ENCODE assay signal across 26 cellular contexts in genomic region chr3:118974356-118975097, GRCh38.
DNase-seq lines count a peak whose midpoint lies in the region; ATAC-seq, FAIRE-seq and TF ChIP-seq lines count a peak whose summit lies in the region.
"Had no signal": no experiment of that assay in that cellular context is flagged by ENCODE, and none has a peak within 500 bp of the region (broad histone marks: within the 10 kb centered on the region; RNA-seq: fewer than 3 reads in every experiment).

No MANE protein-coding gene starts in this region.

- H3K4me3 Mint-ChIP-seq in glutamatergic neuron (ENCODE audit: unreplicated experiment) = no peak overlapping the region
- H3K4me3 Mint-ChIP-seq: CD14-positive monocyte, IgD-negative memory B cell, T-cell had no signal

- peaks cover 27% of the 10 kb centered on the region for H3K4me1 Mint-ChIP-seq in glutamatergic neuron (ENCODE audit: low read depth, unreplicated experiment)
- H3K4me1 Mint-ChIP-seq: CD14-positive monocyte, IgD-negative memory B cell had no signal

- FAIRE-seq in D721Med (lab: Jason Lieb, UNC) = peak; percentile 98
- FAIRE-seq: GM12892, GM18507, HTR-8/SVneo had no signal

- H3K27me3 Mint-ChIP-seq in glutamatergic neuron (ENCODE audit: unreplicated experiment) = no peaks in the 10 kb centered on the region
- H3K27me3 Mint-ChIP-seq: T-cell had no signal

- peaks cover 4% of the 10 kb centered on the region for H3K36me3 Mint-ChIP-seq in glutamatergic neuron (ENCODE audit: unreplicated experiment)
- H3K36me3 Mint-ChIP-seq: CD14-positive monocyte, IgD-negative memory B cell, T-cell had no signal

- H3K9me3 Mint-ChIP-seq in glutamatergic neuron (ENCODE audit: unreplicated experiment) = no peaks in the 10 kb centered on the region
- H3K9me3 Mint-ChIP-seq: T-cell had no signal

- DNase-seq in D721Med (ENCODE audit: insufficient read length, low spot score) = peak; percentile 28
- DNase-seq in NCI-H1105 (lab: John Stamatoyannopoulos, UW) = peak; percentile 24
- peak; percentile 99 for DNase-seq in NCI-H82 (lab: John Stamatoyannopoulos, UW)
- DNase-seq in glutamatergic neuron = no peak
- DNase-seq in AG08395 (ENCODE audit: low spot score) = no peak
- no peak for DNase-seq in NCI-H510A (lab: John Stamatoyannopoulos, UW)
- DNase-seq in GM10248 (ENCODE audit: extremely low spot score) = no peak
- DNase-seq: ACHN, AML-193, GOT3, Kasumi-1, MG63, NCI-H1048, NCI-H146, NCI-H2029 treated with DMSO at 0.1 percent for 48 hours, NCI-H526, SHP77 treated with DMSO at 0.1 percent for 48 hours, T-cell had no signal

- H3K27ac Mint-ChIP-seq in glutamatergic neuron (ENCODE audit: unreplicated experiment) = peak overlapping the region; percentile 36
- H3K27ac Mint-ChIP-seq: IgD-negative memory B cell, T-cell had no signal

- CTCF ChIA-PET in GM10248 (lab: Yijun Ruan, JAX) = interaction anchor here (1.1 kb wide), 1 partner anchor 11 kb away, joined by 3 read pairs; no protein-coding TSS in a partner anchor

- no peak for ATAC-seq in esophagus mucosa
- ATAC-seq: HCT116, SK-N-SH treated with all-trans-retinoic acid at 6 μM for 48 hours, T-cell had no signal

- POLR2A ChIA-PET in GM10248 (lab: Yijun Ruan, JAX) = no interaction called here

- TF ChIP-seq CTCF in D721Med (IDR thresholded peaks at IDR 0.05; ENCODE audit: insufficient read depth, missing control alignments) (no peak), glutamatergic neuron (IDR thresholded peaks at IDR 0.05; ENCODE audit: partially characterized antibody, unreplicated experiment) (no peak), GM10248 (IDR thresholded peaks at IDR 0.05; ENCODE audit: control extremely low read depth, extremely low read depth, low read depth, missing control alignments) (no peak)

Comparison
In these comparisons a context has a peak if more than half of its experiments do, and no peak if none do; other contexts are left out.
1. DNase-seq: peak in D721Med (single experiment), NCI-H1105 (single experiment) and NCI-H82 (single experiment); none in glutamatergic neuron (single experiment), AG08395 (single experiment), NCI-H510A (single experiment) and GM10248 (single experiment).